Comparison of ENCODE assay signal across 1 cellular context in the genomic region with DNA sequence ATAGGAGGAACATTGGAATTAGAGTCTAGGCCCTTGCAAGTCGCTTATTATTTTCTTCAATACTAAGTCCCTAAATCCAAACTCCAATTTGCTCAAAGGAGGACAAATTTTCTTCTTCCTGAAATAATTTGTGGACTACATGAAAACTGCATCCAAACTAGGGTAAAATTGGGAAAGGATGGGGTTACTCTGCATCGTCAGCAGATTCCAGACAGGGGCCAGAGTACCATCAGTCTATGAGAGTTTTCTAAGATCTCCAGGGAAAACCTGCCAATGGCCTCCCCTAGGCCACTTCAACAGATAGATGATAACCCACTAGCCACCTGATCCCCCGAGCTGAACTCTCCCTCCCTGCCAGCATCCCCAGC.
TF ChIP-seq lines count a peak whose summit lies in the region.

No MANE protein-coding gene starts in this region.

TF ChIP-seq in SK-N-SH, 30 proteins besides CTCF, POLR2A, EP300 and RAD21 (continued from another document):
- TF ChIP-seq YY1 (IDR thresholded peaks at IDR 0.05; ENCODE audit: low read depth) = no peak
- no peak for TF ChIP-seq CHD2 (IDR thresholded peaks at IDR 0.05; ENCODE audit: low read length, partially characterized antibody)
- TF ChIP-seq, protein P1, sequence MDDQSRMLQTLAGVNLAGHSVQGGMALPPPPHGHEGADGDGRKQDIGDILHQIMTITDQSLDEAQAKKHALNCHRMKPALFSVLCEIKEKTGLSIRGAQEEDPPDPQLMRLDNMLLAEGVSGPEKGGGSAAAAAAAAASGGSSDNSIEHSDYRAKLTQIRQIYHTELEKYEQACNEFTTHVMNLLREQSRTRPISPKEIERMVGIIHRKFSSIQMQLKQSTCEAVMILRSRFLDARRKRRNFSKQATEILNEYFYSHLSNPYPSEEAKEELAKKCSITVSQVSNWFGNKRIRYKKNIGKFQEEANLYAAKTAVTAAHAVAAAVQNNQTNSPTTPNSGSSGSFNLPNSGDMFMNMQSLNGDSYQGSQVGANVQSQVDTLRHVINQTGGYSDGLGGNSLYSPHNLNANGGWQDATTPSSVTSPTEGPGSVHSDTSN (IDR thresholded peaks at IDR 0.05) = no peak
- TF ChIP-seq TEAD4 (IDR thresholded peaks at IDR 0.05; ENCODE audit: borderline replicate concordance, insufficient read depth) = no peak
- TF ChIP-seq, protein P2, sequence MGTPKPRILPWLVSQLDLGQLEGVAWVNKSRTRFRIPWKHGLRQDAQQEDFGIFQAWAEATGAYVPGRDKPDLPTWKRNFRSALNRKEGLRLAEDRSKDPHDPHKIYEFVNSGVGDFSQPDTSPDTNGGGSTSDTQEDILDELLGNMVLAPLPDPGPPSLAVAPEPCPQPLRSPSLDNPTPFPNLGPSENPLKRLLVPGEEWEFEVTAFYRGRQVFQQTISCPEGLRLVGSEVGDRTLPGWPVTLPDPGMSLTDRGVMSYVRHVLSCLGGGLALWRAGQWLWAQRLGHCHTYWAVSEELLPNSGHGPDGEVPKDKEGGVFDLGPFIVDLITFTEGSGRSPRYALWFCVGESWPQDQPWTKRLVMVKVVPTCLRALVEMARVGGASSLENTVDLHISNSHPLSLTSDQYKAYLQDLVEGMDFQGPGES (IDR thresholded peaks at IDR 0.05; ENCODE audit: low read depth, low read length) = no peak
